In the genomic region with DNA sequence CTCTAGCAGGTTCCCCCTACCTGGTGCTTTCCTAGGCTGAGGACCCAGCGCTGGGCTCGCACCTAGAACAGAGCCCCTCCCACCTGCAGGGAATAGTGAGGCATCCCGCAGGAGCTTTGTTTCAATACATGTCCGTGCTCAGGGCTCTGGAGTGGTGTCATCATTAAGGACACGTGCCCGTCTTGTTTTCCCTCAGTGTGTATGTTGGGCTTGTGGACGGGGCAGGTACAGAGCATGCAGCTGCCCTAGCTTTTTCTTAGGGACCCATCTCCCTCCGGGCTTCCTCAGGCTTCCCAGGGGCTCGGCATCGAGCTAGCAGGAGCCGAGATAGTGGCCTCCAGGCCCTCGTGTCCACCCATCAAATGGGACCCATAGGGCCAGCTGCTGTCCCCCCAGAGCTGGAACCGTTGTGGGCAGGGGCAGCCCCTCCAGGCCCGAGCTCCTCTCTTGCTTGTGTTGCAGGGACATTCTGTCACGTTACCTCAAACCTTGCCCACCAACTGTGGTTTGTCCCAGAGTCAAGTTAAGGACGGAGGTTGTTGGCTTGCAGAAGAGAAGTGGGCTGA, we compare ENCODE assay signal across 1 cellular context.
TF ChIP-seq lines count a peak whose summit lies in the region.

No MANE protein-coding gene starts in this region.

TF ChIP-seq in GM23338, 12 proteins besides CTCF, POLR2A, EP300 and RAD21 (continued from another document):
- TF ChIP-seq, protein P1, sequence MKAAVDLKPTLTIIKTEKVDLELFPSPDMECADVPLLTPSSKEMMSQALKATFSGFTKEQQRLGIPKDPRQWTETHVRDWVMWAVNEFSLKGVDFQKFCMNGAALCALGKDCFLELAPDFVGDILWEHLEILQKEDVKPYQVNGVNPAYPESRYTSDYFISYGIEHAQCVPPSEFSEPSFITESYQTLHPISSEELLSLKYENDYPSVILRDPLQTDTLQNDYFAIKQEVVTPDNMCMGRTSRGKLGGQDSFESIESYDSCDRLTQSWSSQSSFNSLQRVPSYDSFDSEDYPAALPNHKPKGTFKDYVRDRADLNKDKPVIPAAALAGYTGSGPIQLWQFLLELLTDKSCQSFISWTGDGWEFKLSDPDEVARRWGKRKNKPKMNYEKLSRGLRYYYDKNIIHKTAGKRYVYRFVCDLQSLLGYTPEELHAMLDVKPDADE (IDR thresholded peaks at IDR 0.05): no peak
- TF ChIP-seq ZNF331 (CRISPR knock-in tag; IDR thresholded peaks at IDR 0.05; ENCODE audit: low read depth): no peak
- no peak for TF ChIP-seq ZNF114 (CRISPR knock-in tag; IDR thresholded peaks at IDR 0.05)
- TF ChIP-seq JUNB (IDR thresholded peaks at IDR 0.05; ENCODE audit: unreplicated experiment): no peak
- TF ChIP-seq, protein P2, sequence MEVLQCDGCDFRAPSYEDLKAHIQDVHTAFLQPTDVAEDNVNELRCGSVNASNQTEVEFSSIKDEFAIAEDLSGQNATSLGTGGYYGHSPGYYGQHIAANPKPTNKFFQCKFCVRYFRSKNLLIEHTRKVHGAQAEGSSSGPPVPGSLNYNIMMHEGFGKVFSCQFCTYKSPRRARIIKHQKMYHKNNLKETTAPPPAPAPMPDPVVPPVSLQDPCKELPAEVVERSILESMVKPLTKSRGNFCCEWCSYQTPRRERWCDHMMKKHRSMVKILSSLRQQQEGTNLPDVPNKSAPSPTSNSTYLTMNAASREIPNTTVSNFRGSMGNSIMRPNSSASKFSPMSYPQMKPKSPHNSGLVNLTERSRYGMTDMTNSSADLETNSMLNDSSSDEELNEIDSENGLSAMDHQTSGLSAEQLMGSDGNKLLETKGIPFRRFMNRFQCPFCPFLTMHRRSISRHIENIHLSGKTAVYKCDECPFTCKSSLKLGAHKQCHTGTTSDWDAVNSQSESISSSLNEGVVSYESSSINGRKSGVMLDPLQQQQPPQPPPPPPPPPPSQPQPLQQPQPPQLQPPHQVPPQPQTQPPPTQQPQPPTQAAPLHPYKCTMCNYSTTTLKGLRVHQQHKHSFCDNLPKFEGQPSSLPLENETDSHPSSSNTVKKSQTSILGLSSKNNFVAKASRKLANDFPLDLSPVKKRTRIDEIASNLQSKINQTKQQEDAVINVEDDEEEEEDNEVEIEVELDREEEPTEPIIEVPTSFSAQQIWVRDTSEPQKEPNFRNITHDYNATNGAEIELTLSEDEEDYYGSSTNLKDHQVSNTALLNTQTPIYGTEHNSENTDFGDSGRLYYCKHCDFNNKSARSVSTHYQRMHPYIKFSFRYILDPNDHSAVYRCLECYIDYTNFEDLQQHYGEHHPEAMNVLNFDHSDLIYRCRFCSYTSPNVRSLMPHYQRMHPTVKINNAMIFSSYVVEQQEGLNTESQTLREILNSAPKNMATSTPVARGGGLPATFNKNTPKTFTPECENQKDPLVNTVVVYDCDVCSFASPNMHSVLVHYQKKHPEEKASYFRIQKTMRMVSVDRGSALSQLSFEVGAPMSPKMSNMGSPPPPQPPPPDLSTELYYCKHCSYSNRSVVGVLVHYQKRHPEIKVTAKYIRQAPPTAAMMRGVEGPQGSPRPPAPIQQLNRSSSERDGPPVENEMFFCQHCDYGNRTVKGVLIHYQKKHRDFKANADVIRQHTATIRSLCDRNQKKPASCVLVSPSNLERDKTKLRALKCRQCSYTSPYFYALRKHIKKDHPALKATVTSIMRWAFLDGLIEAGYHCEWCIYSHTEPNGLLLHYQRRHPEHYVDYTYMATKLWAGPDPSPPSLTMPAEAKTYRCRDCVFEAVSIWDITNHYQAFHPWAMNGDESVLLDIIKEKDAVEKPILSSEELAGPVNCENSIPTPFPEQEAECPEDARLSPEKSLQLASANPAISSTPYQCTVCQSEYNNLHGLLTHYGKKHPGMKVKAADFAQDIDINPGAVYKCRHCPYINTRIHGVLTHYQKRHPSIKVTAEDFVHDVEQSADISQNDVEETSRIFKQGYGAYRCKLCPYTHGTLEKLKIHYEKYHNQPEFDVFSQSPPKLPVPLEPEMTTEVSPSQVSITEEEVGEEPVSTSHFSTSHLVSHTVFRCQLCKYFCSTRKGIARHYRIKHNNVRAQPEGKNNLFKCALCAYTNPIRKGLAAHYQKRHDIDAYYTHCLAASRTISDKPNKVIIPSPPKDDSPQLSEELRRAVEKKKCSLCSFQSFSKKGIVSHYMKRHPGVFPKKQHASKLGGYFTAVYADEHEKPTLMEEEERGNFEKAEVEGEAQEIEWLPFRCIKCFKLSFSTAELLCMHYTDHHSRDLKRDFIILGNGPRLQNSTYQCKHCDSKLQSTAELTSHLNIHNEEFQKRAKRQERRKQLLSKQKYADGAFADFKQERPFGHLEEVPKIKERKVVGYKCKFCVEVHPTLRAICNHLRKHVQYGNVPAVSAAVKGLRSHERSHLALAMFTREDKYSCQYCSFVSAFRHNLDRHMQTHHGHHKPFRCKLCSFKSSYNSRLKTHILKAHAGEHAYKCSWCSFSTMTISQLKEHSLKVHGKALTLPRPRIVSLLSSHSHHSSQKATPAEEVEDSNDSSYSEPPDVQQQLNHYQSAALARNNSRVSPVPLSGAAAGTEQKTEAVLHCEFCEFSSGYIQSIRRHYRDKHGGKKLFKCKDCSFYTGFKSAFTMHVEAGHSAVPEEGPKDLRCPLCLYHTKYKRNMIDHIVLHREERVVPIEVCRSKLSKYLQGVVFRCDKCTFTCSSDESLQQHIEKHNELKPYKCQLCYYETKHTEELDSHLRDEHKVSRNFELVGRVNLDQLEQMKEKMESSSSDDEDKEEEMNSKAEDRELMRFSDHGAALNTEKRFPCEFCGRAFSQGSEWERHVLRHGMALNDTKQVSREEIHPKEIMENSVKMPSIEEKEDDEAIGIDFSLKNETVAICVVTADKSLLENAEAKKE (CRISPR knock-in tag; IDR thresholded peaks at IDR 0.05): no peak
- TF ChIP-seq EZH2 (IDR thresholded peaks at IDR 0.05; ENCODE audit: low read depth, unreplicated experiment): no peak
